In the genomic region with DNA sequence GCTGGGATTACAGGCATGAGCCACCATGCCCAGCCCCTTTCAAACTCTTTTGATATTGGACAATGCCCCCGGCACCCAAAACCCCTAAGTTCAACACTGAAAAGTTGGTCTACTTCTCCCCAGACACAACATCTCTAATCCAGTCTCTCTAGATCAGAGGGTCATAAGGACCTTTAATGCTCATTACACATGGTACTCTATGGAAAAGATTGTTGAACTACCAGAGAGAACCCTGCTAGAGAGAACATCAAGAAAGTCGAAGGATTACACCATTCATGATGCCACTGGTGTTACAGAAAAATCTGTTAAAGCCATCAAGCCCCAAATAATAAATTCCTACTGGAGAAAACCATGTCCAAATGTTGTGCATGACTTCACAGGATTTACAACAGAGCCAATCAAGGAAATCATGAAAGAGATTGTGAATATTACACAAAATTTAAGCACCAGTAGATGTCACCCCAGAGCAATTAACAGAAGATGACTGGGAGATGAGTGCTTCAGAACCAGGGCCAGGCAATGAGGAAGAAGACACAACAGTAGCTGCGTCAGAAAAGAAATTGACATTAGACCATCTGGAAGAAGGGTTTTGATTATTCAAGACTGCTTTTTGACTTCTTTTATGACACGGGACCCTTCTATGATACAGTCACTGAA, we compare ENCODE assay signal across 7 cellular contexts. TPM values are rescaled to one million over a fixed set of nuclear protein-coding genes. Genes with fewer than 3 reads are reported as not detected.
DNase-seq lines count a peak whose midpoint lies in the region; ATAC-seq, FAIRE-seq and TF ChIP-seq lines count a peak whose summit lies in the region.

No MANE protein-coding gene starts in this region.

- H3K4me2 ChIP-seq in endothelial cell of umbilical vein (ENCODE audit: insufficient read depth, low read length) = no peak overlapping the region

- no peaks in the 10 kb centered on the region for H3K9me3 ChIP-seq in endothelial cell of umbilical vein (replicated peaks; ENCODE audit: control insufficient read depth, insufficient read depth, low read length)

- dilution Hi-C loops in endothelial cell of umbilical vein (cut with MboI; ENCODE audit: extremely low pct_ligation_motif_present, low sequenced_read_pairs) = no loop called here

- CTCF ChIA-PET in endothelial cell of umbilical vein (lab: Charles Lee) = interaction anchor here (0.6 to 3.8 kb wide), 22 partner anchors 9 to 312 kb away, joined by 3 to 69 read pairs (median 4); partner anchors contain the start of gene LSM11

- peak; percentile 16 to 20 for TF ChIP-seq CTCF in endothelial cell of umbilical vein (IDR thresholded peaks at IDR 0.05; ENCODE audit: extremely low read depth in 1 of 2, insufficient read depth in 1 of 2, low read depth in 1 of 2, low read length in 2 of 2)

- no peaks in the 10 kb centered on the region for H3K4me1 ChIP-seq in endothelial cell of umbilical vein (ENCODE audit: control insufficient read depth, extremely low read depth, insufficient read depth, low read length)

- DNase-seq in EL (peak; percentile 70), LHCN-M2 (ENCODE audit: low read depth) (peak; percentile 72), SKM-1 treated with dmso at 0.1 percent for 144 hours (lab: John Stamatoyannopoulos, UW; ENCODE audit: unreplicated experiment) (peak; percentile 85), endothelial cell of umbilical vein (ENCODE audit: low read depth, low spot score) (peak; percentile 64), myocyte (ENCODE audit: low read depth) (peak; percentile 77), ecto neural progenitor cell (ENCODE audit: low spot score) (no peak)

- H3K9me1 ChIP-seq in endothelial cell of umbilical vein (replicated peaks; ENCODE audit: control insufficient read depth, extremely low read depth, insufficient read depth, low read length) = no peaks in the 10 kb centered on the region

- H3K79me2 ChIP-seq in endothelial cell of umbilical vein (ENCODE audit: control insufficient read depth, insufficient read depth, low read length) = no peaks in the 10 kb centered on the region

- intact Hi-C loops in endothelial cell of umbilical vein (cut with micrococcal nuclease) = loop anchor here (1.0 to 5.0 kb wide), 4 partner anchors 45 to 312 kb away; partner anchors contain the start of gene LSM11

- H3K27me3 ChIP-seq in endothelial cell of umbilical vein (ENCODE audit: control insufficient read depth in 2 of 2, insufficient read depth in 2 of 2, low read length in 2 of 2) = no peaks in the 10 kb centered on the region

- no TSS peak for BruUV-seq in endothelial cell of umbilical vein (replicated peaks; lab: Mats Ljungman, UMichigan)

- no peak for TF ChIP-seq POLR2A in endothelial cell of umbilical vein (IDR thresholded peaks at IDR 0.05; ENCODE audit: low read depth, low read length)

- no peak overlapping the region for H3K27ac ChIP-seq in endothelial cell of umbilical vein (ENCODE audit: insufficient read depth, low read depth, low read length)

- no peak overlapping the region for H3K9ac ChIP-seq in endothelial cell of umbilical vein (replicated peaks; ENCODE audit: extremely low read depth, insufficient read depth, low read length)

- H3K36me3 ChIP-seq in endothelial cell of umbilical vein (ENCODE audit: control insufficient read depth in 2 of 2, extremely low read depth in 1 of 2, insufficient read depth in 2 of 2, low read length in 2 of 2) = no peaks in the 10 kb centered on the region

- POLR2A ChIA-PET in endothelial cell of umbilical vein (lab: Charles Lee) = no interaction called here

- H3K4me3 ChIP-seq in endothelial cell of umbilical vein (replicated peaks in 1 of 3; ENCODE audit: insufficient read depth in 1 of 3, low read depth in 1 of 3, low read length in 3 of 3) = no peak overlapping the region

- ATAC-seq in GM21381 (IDR thresholded peaks at IDR 0.05; ENCODE audit: unreplicated experiment) = peak; percentile 68

- no peaks in the 10 kb centered on the region for H4K20me1 ChIP-seq in endothelial cell of umbilical vein (replicated peaks; ENCODE audit: control insufficient read depth, extremely low read depth, insufficient read depth, low read length)

- H2AFZ ChIP-seq in endothelial cell of umbilical vein (ENCODE audit: low read depth, low read length) = no peak overlapping the region

- FAIRE-seq in endothelial cell of umbilical vein (lab: Jason Lieb, UNC) = peak; percentile 78

TF ChIP-seq in endothelial cell of umbilical vein, 7 proteins besides CTCF, POLR2A, EP300 and RAD21:
- no peak for TF ChIP-seq MAX (IDR thresholded peaks at IDR 0.05; ENCODE audit: insufficient read depth, insufficient read length)
- no peak for TF ChIP-seq FOS (IDR thresholded peaks at IDR 0.05; ENCODE audit: borderline replicate concordance, insufficient read depth, low read length)
- TF ChIP-seq JUN (IDR thresholded peaks at IDR 0.05; ENCODE audit: borderline replicate concordance, insufficient read depth, insufficient read length, low read depth) = no peak
- no peak for TF ChIP-seq MYC (IDR thresholded peaks at IDR 0.05; ENCODE audit: low read depth, low read length)
- no peak for TF ChIP-seq EZH2 (IDR thresholded peaks at IDR 0.05; ENCODE audit: borderline replicate concordance, low read depth, low read length, severe bottlenecking)
- no peak for TF ChIP-seq GATA2 (IDR thresholded peaks at IDR 0.05; ENCODE audit: insufficient read depth, insufficient read length, low read depth, low read length)
- no peak for TF ChIP-seq POLR2AphosphoS5 (IDR thresholded peaks at IDR 0.05; ENCODE audit: insufficient read depth, low read depth, low read length)
TF ChIP-seq in endothelial cell of umbilical vein: peak in this region for 0.

RNA-seq across cellular contexts. Expression of gene NIPAL4, which starts 28.3 kb away (rescaled TPM):
- not detected in 2 replicates for total RNA-seq in LHCN-M2 (2014; rRNA removed)
- 0.06 TPM for polyA plus RNA-seq in LHCN-M2 (2012)
- not detected in 2 replicates for total RNA-seq in endothelial cell of umbilical vein
- polyA plus RNA-seq in endothelial cell of umbilical vein = 0.10 TPM in 1 of 2 replicates, not detected in the other
- 0.01 and 0.06 TPM in 2 replicates for polyA plus RNA-seq in endothelial cell of umbilical vein (2011; cell fraction: cytosol; rRNA removed)
- 0.06 TPM in 1 of 2 replicates, not detected in the other for polyA plus RNA-seq in endothelial cell of umbilical vein (2011; cell fraction: nucleus; rRNA removed)
- polyA plus RNA-seq in endothelial cell of umbilical vein (2012) = 0.04 and 0.05 TPM in 2 replicates
- not detected in 2 replicates for polyA minus RNA-seq in endothelial cell of umbilical vein
- not detected for polyA minus RNA-seq in endothelial cell of umbilical vein (2011; cell fraction: cytosol; rRNA and poly(A)+ RNA removed)
- not detected in 2 replicates for polyA minus RNA-seq in endothelial cell of umbilical vein (2011; cell fraction: nucleus; rRNA and poly(A)+ RNA removed)
- 0.10 TPM in 1 of 2 replicates, not detected in the other for total RNA-seq in myocyte
- 0.16 TPM for polyA plus RNA-seq in myocyte (2012)
